Comparison of ENCODE assay signal across 1 cellular context in the genomic region with DNA sequence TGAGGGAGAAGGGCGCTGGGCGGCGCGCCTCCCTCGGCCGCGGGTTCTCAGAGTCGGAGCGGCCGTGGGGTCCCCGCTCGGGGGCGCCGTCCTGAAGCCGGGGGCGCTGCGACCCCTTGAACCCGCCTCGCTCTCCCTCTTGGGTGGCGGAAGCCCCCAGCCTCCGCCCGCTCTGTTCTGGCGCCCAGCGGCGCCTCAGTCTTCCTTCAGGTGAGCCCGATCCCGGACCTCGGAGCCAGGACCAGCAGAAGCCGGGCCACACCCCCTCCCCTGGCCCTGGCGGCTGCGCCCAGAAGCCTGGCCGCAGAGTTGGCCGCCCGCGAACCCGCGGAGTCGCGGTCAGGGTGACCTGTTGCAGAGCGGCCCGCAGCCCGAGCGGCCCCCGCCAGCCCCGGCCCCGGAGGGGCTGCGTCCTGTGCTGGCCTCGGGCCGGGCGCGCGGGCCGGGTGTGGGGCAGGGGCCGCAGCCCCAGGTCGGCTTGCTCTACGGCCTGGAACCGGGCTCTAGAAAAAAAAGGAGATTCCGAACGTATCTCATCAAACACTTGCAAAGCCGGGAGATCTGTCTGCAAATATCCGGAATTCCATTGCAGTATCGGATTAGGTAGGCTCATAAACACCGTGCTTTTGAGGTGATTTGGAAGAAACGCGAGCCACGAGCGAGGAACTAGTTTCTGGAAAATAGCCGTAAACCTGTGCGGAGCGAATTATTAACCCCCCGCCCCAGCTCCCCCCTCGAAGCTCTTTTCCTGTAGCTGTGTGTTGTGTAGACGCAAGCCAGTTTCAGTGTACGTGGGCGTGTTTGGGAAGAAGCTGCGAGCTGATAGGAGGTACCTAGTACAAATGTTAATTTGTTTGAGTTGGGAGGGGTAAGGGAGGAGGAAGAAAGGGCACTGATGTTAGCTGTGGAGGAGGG.
TF ChIP-seq lines count a peak whose summit lies in the region.

No MANE protein-coding gene starts in this region.

TF ChIP-seq in HCT116, 20 proteins besides CTCF, POLR2A, EP300 and RAD21 (continued from another document):
- TF ChIP-seq EGR1 (IDR thresholded peaks at IDR 0.05; ENCODE audit: low read depth), result peak; percentile 95
TF ChIP-seq in HCT116: peak in this region for 6.
